21 cellular contexts compared by ENCODE assay signal in genomic region chr6:4973415-4973814, GRCh38. TPM values are rescaled to one million over a fixed set of nuclear protein-coding genes. Genes with fewer than 3 reads are reported as not detected.
DNase-seq lines count a peak whose midpoint lies in the region; ATAC-seq and TF ChIP-seq lines count a peak whose summit lies in the region.
"Had no signal": no experiment of that assay in that cellular context is flagged by ENCODE, and none has a peak within 500 bp of the region (broad histone marks: within the 10 kb centered on the region; RNA-seq: fewer than 3 reads in every experiment).

No MANE protein-coding gene starts in this region.

- peak overlapping the region; percentile 54; the same call in 1 of the 2 replicates for H3K9ac ChIP-seq in HUES64 (ENCODE audit: low read depth, low read length)
- H3K9ac ChIP-seq in fibroblast of lung (ENCODE audit: insufficient read depth, low read length): no peak overlapping the region
- H3K9ac ChIP-seq in neural progenitor cell: no peak overlapping the region
- H3K9ac ChIP-seq: BLaER1 had no signal

- H3K9me3 ChIP-seq in HUES64 (ENCODE audit: insufficient read depth, low read depth, low read length): 0 out of 2 replicates have a peak, but pooled peaks cover 3% of the 10 kb centered on the region
- H3K9me3 ChIP-seq in fibroblast of lung (ENCODE audit: control insufficient read depth, insufficient read depth, low read depth, low read length): no peaks in the 10 kb centered on the region
- H3K9me3 ChIP-seq in neural progenitor cell (ENCODE audit: low read depth): no peaks in the 10 kb centered on the region
- no peaks in the 10 kb centered on the region for H3K9me3 ChIP-seq in tibial artery
- no peaks in the 10 kb centered on the region; the same call in 1 of the 2 replicates for H3K9me3 ChIP-seq in MG63
- H3K9me3 ChIP-seq: mucosa of descending colon, testis had no signal

- H3K36me3 Mint-ChIP-seq in neural progenitor cell (peaks cover 2% of the 10 kb centered on the region), type B pancreatic cell (no peaks in the 10 kb centered on the region)

- H3K9me3 Mint-ChIP-seq in neural progenitor cell (peaks cover 42% of the 10 kb centered on the region), type B pancreatic cell (no peaks in the 10 kb centered on the region)

- H3K4me2 ChIP-seq in fibroblast of lung (ENCODE audit: extremely low read depth, insufficient read depth, low read length) (no peak overlapping the region), neural progenitor cell (peak overlapping the region; percentile 68)
- H3K4me2 ChIP-seq: BLaER1 had no signal

- H2AFZ ChIP-seq in fibroblast of lung (ENCODE audit: low read length) (peak overlapping the region; percentile 13), neural progenitor cell (replicated peaks) (peak overlapping the region; percentile 65)

- H3F3A ChIP-seq in neural progenitor cell (ENCODE audit: low read depth): peaks cover 10% of the 10 kb centered on the region

- H3K27ac ChIP-seq in HUES64 (ENCODE audit: low read depth, low read length) (no peak overlapping the region; the same call in 1 of the 2 replicates), fibroblast of lung (ENCODE audit: insufficient read depth, low read length) (no peak overlapping the region), neural progenitor cell (no peak overlapping the region), tibial artery (peak overlapping the region; percentile 59 to 71)
- H3K27ac ChIP-seq: BLaER1, testis had no signal

- H4K20me1 ChIP-seq in fibroblast of lung (ENCODE audit: control insufficient read depth, extremely low read depth, insufficient read depth, low read length) (no peaks in the 10 kb centered on the region), neural progenitor cell (ENCODE audit: low read depth) (no peaks in the 10 kb centered on the region)
- H4K20me1 ChIP-seq: BLaER1 had no signal

- H3K27ac Mint-ChIP-seq in neural progenitor cell (no peak overlapping the region), type B pancreatic cell (no peak overlapping the region)
- H3K27ac Mint-ChIP-seq: activated naive CD8-positive, alpha-beta T cell treated with anti-CD3 and anti-CD28 coated beads, Interleukin-2, amount 50 U/mL, for 24 hours; progenitor cell of endocrine pancreas had no signal

- DNase-seq in fibroblast of lung (ENCODE audit: low read depth in 2 of 2): no peak
- no peak for DNase-seq in neural progenitor cell (ENCODE audit: low spot score)
- DNase-seq in tibial artery: no peak
- DNase-seq in type B pancreatic cell (ENCODE audit: extremely low spot score, unreplicated experiment): no peak
- no peak for DNase-seq in MG63
- DNase-seq: activated CD4-positive, alpha-beta T cell treated with anti-CD3 and anti-CD28 coated beads for 48 hours; activated gamma-delta T cell treated with Interleukin-2 at 50 U/mL for 16 hours; activated naive CD8-positive, alpha-beta T cell treated with anti-CD3 and anti-CD28 coated beads, Interleukin-2, amount 50 U/mL, for 24 hours; activated T-cell treated with anti-CD3 and anti-CD28 coated beads, Interleukin-2, amount 50 U/mL, for 1 hour; cerebellar nuclear complex; DND-41; kidney; mucosa of descending colon; NCI-H187; stimulated activated naive CD4-positive, alpha-beta T cell treated with Interleukin-2 at 50 U/mL for 16 hours had no signal

- H3K79me2 ChIP-seq in fibroblast of lung (ENCODE audit: control insufficient read depth, insufficient read depth, low read length) (no peaks in the 10 kb centered on the region), neural progenitor cell (ENCODE audit: low read depth) (no peaks in the 10 kb centered on the region)

- H3K4me3 Mint-ChIP-seq in neural progenitor cell (no peak overlapping the region), type B pancreatic cell (no peak overlapping the region)
- H3K4me3 Mint-ChIP-seq: activated naive CD8-positive, alpha-beta T cell treated with anti-CD3 and anti-CD28 coated beads, Interleukin-2, amount 50 U/mL, for 24 hours; neural crest cell had no signal

- peaks cover 19% of the 10 kb centered on the region for H3K4me1 ChIP-seq in HUES64 (ENCODE audit: insufficient read depth, low read length)
- H3K4me1 ChIP-seq in fibroblast of lung (ENCODE audit: control insufficient read depth, extremely low read depth, insufficient read depth, low read length): peaks cover 2% of the 10 kb centered on the region
- H3K4me1 ChIP-seq in neural progenitor cell: peaks cover 17% of the 10 kb centered on the region
- H3K4me1 ChIP-seq in tibial artery: peaks cover 0 to 22% (median 15%) of the 10 kb centered on the region in 4 donors
- H3K4me1 ChIP-seq: BLaER1, testis had no signal

- H3K27me3 ChIP-seq in HUES64 (ENCODE audit: insufficient read depth, low read length): no peaks in the 10 kb centered on the region
- no peaks in the 10 kb centered on the region for H3K27me3 ChIP-seq in fibroblast of lung (ENCODE audit: control insufficient read depth, insufficient read depth, low read length)
- H3K27me3 ChIP-seq in neural progenitor cell: no peaks in the 10 kb centered on the region
- H3K27me3 ChIP-seq in tibial artery: no peaks in the 10 kb centered on the region
- no peaks in the 10 kb centered on the region for H3K27me3 ChIP-seq in MG63
- H3K27me3 ChIP-seq: BLaER1, testis had no signal

- intact Hi-C loops in tibial artery (cut with DNase I; ENCODE audit: low total_unique reads): no loop called here

- ATAC-seq in HG02938 (IDR thresholded peaks at IDR 0.05; ENCODE audit: unreplicated experiment): no peak
- ATAC-seq: activated naive CD8-positive, alpha-beta T cell treated with anti-CD3 and anti-CD28 coated beads, Interleukin-2, amount 50 U/mL, for 24 hours; mucosa of descending colon had no signal

- peaks cover 20% of the 10 kb centered on the region for H3K27me3 Mint-ChIP-seq in neural progenitor cell (ENCODE audit: insufficient read depth, low read depth)
- no peaks in the 10 kb centered on the region for H3K27me3 Mint-ChIP-seq in type B pancreatic cell

- TF ChIP-seq CTCF in fibroblast of lung (conservative IDR thresholded peaks at IDR 0.05 in 1 of 2, IDR thresholded peaks at IDR 0.05 in 1 of 2; ENCODE audit: low read depth in 1 of 2, low read length in 2 of 2): no peak
- no peak for TF ChIP-seq CTCF in neural progenitor cell (IDR thresholded peaks at IDR 0.05)
- no peak for TF ChIP-seq CTCF in tibial artery (IDR thresholded peaks at IDR 0.05)
- TF ChIP-seq CTCF in type B pancreatic cell (conservative IDR thresholded peaks at IDR 0.05): no peak

- H3K36me3 ChIP-seq in HUES64 (ENCODE audit: insufficient read depth, low read length) (no peaks in the 10 kb centered on the region), fibroblast of lung (ENCODE audit: control insufficient read depth, insufficient read depth, low read length) (no peaks in the 10 kb centered on the region), neural progenitor cell (no peaks in the 10 kb centered on the region), tibial artery (no peaks in the 10 kb centered on the region), MG63 (no peaks in the 10 kb centered on the region)
- H3K36me3 ChIP-seq: BLaER1 had no signal

- WGBS in HUES64: 95% methylated on average over 12 of the region's 13 CpGs

- no peak overlapping the region for H3K4me3 ChIP-seq in HUES64 (ENCODE audit: low read length)
- H3K4me3 ChIP-seq in fibroblast of lung (replicated peaks in 1 of 4; ENCODE audit: control extremely low read depth in 1 of 4, insufficient read depth in 1 of 4, low read depth in 3 of 4, low read length in 4 of 4): no peak overlapping the region
- H3K4me3 ChIP-seq in neural progenitor cell: no peak overlapping the region
- H3K4me3 ChIP-seq in tibial artery: no peak overlapping the region
- no peak overlapping the region for H3K4me3 ChIP-seq in MG63
- H3K4me3 ChIP-seq: BLaER1, mucosa of descending colon, testis had no signal

- H3K4me1 Mint-ChIP-seq in neural progenitor cell: peaks cover 36% of the 10 kb centered on the region
- peaks cover 14% of the 10 kb centered on the region for H3K4me1 Mint-ChIP-seq in type B pancreatic cell (ENCODE audit: unreplicated experiment)
- H3K4me1 Mint-ChIP-seq: activated naive CD8-positive, alpha-beta T cell treated with anti-CD3 and anti-CD28 coated beads, Interleukin-2, amount 50 U/mL, for 24 hours had no signal

RNA-seq across cellular contexts. Expression of gene RPP40, which starts 30.4 kb away (rescaled TPM):
- 24.0 TPM for polyA plus RNA-seq in HUES64 (2013, experiment 1 of 2)
- polyA plus RNA-seq in HUES64 (2013, experiment 2 of 2): 21.1 TPM
- total RNA-seq in fibroblast of lung (12.1 and 27.6 TPM in 2 replicates), neural progenitor cell (ENCODE audit: low replicate concordance) (19.3 and 23.2 TPM in 2 replicates), type B pancreatic cell (ENCODE audit: low replicate concordance) (5.6 and 9.2 TPM in 2 replicates)
- 8.3 and 11.6 TPM in 2 replicates for polyA plus RNA-seq in fibroblast of lung
- 11.3 and 15.8 TPM in 2 replicates for polyA plus RNA-seq in fibroblast of lung (2012)
- polyA minus RNA-seq in fibroblast of lung (ENCODE audit: low replicate concordance): 2.1 and 2.9 TPM in 2 replicates
- total RNA-seq in MG63 (2014; rRNA removed; shearing (Covaris generic); ENCODE audit: low replicate concordance): 24.2 and 46.7 TPM in 2 replicates

Comparison
In these comparisons a context has a peak if more than half of its experiments do, and no peak if none do; other contexts are left out.
1. H3K27ac ChIP-seq: peak in tibial artery (2 of 2); none in HUES64 (single experiment), fibroblast of lung (single experiment) and neural progenitor cell (single experiment).